In the genomic region with DNA sequence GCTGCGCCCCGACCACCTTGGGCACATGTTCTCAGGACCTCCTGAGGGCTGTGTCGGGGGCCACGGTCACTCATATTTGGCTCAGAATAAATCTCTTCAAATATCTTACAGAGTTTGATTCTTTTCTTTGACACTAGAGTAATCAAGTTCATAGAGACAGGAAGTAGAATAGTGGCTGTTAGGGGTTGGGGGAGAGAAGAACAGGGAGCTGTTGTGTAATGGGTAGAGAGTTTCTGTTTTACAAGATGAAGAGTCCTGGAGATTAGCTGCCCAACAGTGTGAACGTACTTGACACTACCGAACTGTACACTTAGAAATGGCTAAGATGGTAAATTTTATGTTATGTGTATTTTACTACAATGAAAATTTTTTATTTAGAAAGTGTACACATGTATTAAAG, we compare ENCODE assay signal across 7 cellular contexts.
DNase-seq lines count a peak whose midpoint lies in the region; ATAC-seq and TF ChIP-seq lines count a peak whose summit lies in the region.
"Not testable (repeated sequence)": the region's sequence is repeated elsewhere in the genome, so short reads cannot be mapped to it uniquely, and the experiment has no call there.

No MANE protein-coding gene starts in this region.

- not testable (repeated sequence) for H3K36me3 Mint-ChIP-seq in CD14-positive monocyte; natural killer cell treated with Interleukin-12 subunit alpha and Interleukin-12 subunit beta and Interleukin-15 and Interleukin-18, amount 100 ng/mL, for 72 hours

- TF ChIP-seq CTCF in CD14-positive monocyte (IDR thresholded peaks at IDR 0.05); Loucy (conservative IDR thresholded peaks at IDR 0.05; ENCODE audit: low read length); PC-3 (conservative IDR thresholded peaks at IDR 0.05; ENCODE audit: low read depth, low read length); ascending aorta (IDR thresholded peaks at IDR 0.05); gastrocnemius medialis (IDR thresholded peaks at IDR 0.05 in 4 of 5, conservative IDR thresholded peaks at IDR 0.05 in 1 of 5): not testable (repeated sequence)

- H3K9me2 ChIP-seq in Loucy (replicated peaks; ENCODE audit: low read depth, low read length); PC-3 (replicated peaks; ENCODE audit: low read length): not testable (repeated sequence)

- H3K27ac Mint-ChIP-seq in CD14-positive monocyte: peak overlapping the region in 5 of 7 donors; percentile 12 to 73 (median 63)
- H3K27ac Mint-ChIP-seq in natural killer cell treated with Interleukin-12 subunit alpha and Interleukin-12 subunit beta and Interleukin-15 and Interleukin-18, amount 100 ng/mL, for 72 hours: not testable (repeated sequence)

- not testable (repeated sequence) for DNase-seq in CD14-positive monocyte (ENCODE audit: low spot score); PC-3; ascending aorta (ENCODE audit: low spot score in 2 of 2); left colon; natural killer cell treated with Interleukin-12 subunit alpha and Interleukin-12 subunit beta and Interleukin-15 and Interleukin-18, amount 100 ng/mL, for 72 hours (ENCODE audit: low spot score); gastrocnemius medialis

- not testable (repeated sequence) for ATAC-seq in PC-3, gastrocnemius medialis
- peak; percentile 10 for ATAC-seq in left colon
- ATAC-seq in natural killer cell treated with Interleukin-12 subunit alpha and Interleukin-12 subunit beta and Interleukin-15 and Interleukin-18, amount 100 ng/mL, for 72 hours: peak; percentile 55 to 68

- POLR2A ChIA-PET in PC-3 (lab: Charles Lee; ENCODE audit: unreplicated experiment): not testable (repeated sequence)

- H3K9me3 ChIP-seq in Loucy (ENCODE audit: insufficient read depth, low read depth, low read length); PC-3 (ENCODE audit: low read length); ascending aorta; gastrocnemius medialis: not testable (repeated sequence)

- not testable (repeated sequence) for H3K9ac ChIP-seq in Loucy (ENCODE audit: low read depth, low read length, poor library complexity, severe bottlenecking); PC-3 (ENCODE audit: low read length)

- H3K4me2 ChIP-seq in Loucy (ENCODE audit: low read depth, low read length, poor library complexity, severe bottlenecking): not testable (repeated sequence)
- H3K4me2 ChIP-seq in PC-3 (ENCODE audit: low read length): peak overlapping the region; percentile 65

- H3K27ac ChIP-seq in PC-3 (ENCODE audit: low read length) (peak overlapping the region; percentile 50), ascending aorta (peak overlapping the region; percentile 5 to 9), gastrocnemius medialis (peak overlapping the region; percentile 17 to 80 (median 58))

- not testable (repeated sequence) for BruUV-seq in PC-3 (replicated peaks; lab: Mats Ljungman, UMichigan)

- H3K9me3 Mint-ChIP-seq in CD14-positive monocyte; natural killer cell treated with Interleukin-12 subunit alpha and Interleukin-12 subunit beta and Interleukin-15 and Interleukin-18, amount 100 ng/mL, for 72 hours: not testable (repeated sequence)

- not testable (repeated sequence) for H3F3A ChIP-seq in Loucy (ENCODE audit: low read depth); PC-3 (ENCODE audit: low read length, unreplicated experiment)

- CTCF ChIA-PET in PC-3 (lab: Charles Lee): not testable (repeated sequence)

- peak overlapping the region in 1 of 2 donors; percentile 67 for H3K4me3 Mint-ChIP-seq in CD14-positive monocyte
- not testable (repeated sequence) for H3K4me3 Mint-ChIP-seq in natural killer cell treated with Interleukin-12 subunit alpha and Interleukin-12 subunit beta and Interleukin-15 and Interleukin-18, amount 100 ng/mL, for 72 hours

- H3K4me1 Mint-ChIP-seq in CD14-positive monocyte: peaks cover 14% of the 10 kb centered on the region
- H3K4me1 Mint-ChIP-seq in natural killer cell treated with Interleukin-12 subunit alpha and Interleukin-12 subunit beta and Interleukin-15 and Interleukin-18, amount 100 ng/mL, for 72 hours (ENCODE audit: low read depth in 2 of 2): not testable (repeated sequence)

- H3K4me1 ChIP-seq in Loucy (ENCODE audit: insufficient read depth, low read length, poor library complexity, severe bottlenecking); PC-3 (ENCODE audit: insufficient read depth, low read length); ascending aorta; gastrocnemius medialis: not testable (repeated sequence)

- not testable (repeated sequence) for H4K20me1 ChIP-seq in Loucy (ENCODE audit: insufficient read depth, low read length, poor library complexity, severe bottlenecking); PC-3 (ENCODE audit: low read length)

- H3K36me3 ChIP-seq in Loucy (ENCODE audit: insufficient read depth, low read length); PC-3 (ENCODE audit: low read depth, low read length); ascending aorta; gastrocnemius medialis: not testable (repeated sequence)

- not testable (repeated sequence) for H3K4me3 ChIP-seq in Loucy (ENCODE audit: low read length, poor library complexity, severe bottlenecking); PC-3 (ENCODE audit: low read length); ascending aorta; gastrocnemius medialis

- not testable (repeated sequence) for H3K27me3 Mint-ChIP-seq in CD14-positive monocyte (ENCODE audit: low read depth in 3 of 3); natural killer cell treated with Interleukin-12 subunit alpha and Interleukin-12 subunit beta and Interleukin-15 and Interleukin-18, amount 100 ng/mL, for 72 hours

- intact Hi-C loops in CD14-positive monocyte (cut with micrococcal nuclease); PC-3 (cut with micrococcal nuclease); ascending aorta (cut with DNase I); left colon (cut with DNase I, micrococcal nuclease); gastrocnemius medialis (cut with DNase I; ENCODE audit: low total_unique reads): not testable (repeated sequence)

- not testable (repeated sequence) for H3K79me2 ChIP-seq in Loucy (ENCODE audit: insufficient read depth, low read length); PC-3 (ENCODE audit: low read length)

- in situ Hi-C loops in gastrocnemius medialis (cut with MboI; ENCODE audit: low sequenced_read_pairs in 4 of 4): not testable (repeated sequence)

- not testable (repeated sequence) for H3K27me3 ChIP-seq in Loucy (ENCODE audit: insufficient read depth, low read length, poor library complexity, severe bottlenecking); PC-3 (ENCODE audit: low read length); ascending aorta; gastrocnemius medialis

- 0 out of 2 replicates have a peak overlapping the region, but pooled peaks have one; percentile 67 for H2AFZ ChIP-seq in Loucy (ENCODE audit: low read length)
- H2AFZ ChIP-seq in PC-3 (ENCODE audit: low read length): not testable (repeated sequence)

- not testable (repeated sequence) for TF ChIP-seq POLR2A in gastrocnemius medialis (IDR thresholded peaks at IDR 0.05)

Comparison
In these comparisons a context has a peak if more than half of its experiments do, and no peak if none do; other contexts are left out.
1. H3K27ac ChIP-seq: peak in every context shown above with its lines; median percentile 58 in gastrocnemius medialis; 50 in PC-3; 7 in ascending aorta.